ENCODE assay signal across 1 cellular context in the genomic region with DNA sequence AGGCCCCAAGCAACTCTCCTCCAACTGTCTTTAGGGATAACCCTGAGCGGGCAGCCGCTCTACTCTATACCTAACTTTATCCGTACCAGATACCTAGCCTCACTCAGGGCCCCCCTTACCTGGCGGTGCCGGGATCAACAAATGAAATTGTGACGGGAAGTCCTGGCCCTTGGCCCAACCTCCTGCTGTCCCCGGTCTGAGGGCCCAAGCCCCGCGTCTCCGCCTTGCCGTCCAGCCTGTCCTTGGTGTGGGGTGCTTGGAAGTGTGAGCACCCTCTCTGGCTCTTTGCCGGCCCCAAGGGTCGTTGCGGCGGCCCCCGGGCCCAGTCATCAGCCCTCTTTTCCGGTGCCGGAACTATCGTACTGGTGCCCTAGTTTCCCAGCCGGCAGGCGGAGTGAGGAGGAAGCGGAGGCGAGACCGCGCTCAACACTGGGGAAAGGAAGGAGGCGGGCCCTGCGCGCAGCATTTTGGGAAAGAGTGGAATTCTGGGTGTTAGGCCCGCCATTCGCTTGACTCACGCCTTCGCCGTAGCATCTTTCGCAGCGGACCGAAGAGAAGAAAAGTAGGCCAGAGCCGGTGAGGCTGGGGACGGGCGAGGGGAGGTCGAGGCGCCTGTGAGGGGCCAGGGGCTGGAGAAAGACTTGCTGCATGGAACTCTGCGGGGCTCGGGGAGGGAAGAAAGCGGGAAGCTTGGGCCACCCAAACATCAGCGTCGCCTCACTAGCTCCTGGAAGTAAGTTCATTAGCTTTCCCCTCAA.
A peak's percentile ranks its signal among the peaks of the same experiment; 100 is the strongest.
TF ChIP-seq lines count a peak whose summit lies in the region.

A gene (plus strand): TSS at position 504 of the 758 bp plus-strand sequence. CDS start 1,676 bp downstream, outside the sequence.

TF ChIP-seq in HEK293, 187 proteins besides CTCF, POLR2A, EP300 and RAD21 (continued from another document and continues in another):
- TF ChIP-seq, protein P1, sequence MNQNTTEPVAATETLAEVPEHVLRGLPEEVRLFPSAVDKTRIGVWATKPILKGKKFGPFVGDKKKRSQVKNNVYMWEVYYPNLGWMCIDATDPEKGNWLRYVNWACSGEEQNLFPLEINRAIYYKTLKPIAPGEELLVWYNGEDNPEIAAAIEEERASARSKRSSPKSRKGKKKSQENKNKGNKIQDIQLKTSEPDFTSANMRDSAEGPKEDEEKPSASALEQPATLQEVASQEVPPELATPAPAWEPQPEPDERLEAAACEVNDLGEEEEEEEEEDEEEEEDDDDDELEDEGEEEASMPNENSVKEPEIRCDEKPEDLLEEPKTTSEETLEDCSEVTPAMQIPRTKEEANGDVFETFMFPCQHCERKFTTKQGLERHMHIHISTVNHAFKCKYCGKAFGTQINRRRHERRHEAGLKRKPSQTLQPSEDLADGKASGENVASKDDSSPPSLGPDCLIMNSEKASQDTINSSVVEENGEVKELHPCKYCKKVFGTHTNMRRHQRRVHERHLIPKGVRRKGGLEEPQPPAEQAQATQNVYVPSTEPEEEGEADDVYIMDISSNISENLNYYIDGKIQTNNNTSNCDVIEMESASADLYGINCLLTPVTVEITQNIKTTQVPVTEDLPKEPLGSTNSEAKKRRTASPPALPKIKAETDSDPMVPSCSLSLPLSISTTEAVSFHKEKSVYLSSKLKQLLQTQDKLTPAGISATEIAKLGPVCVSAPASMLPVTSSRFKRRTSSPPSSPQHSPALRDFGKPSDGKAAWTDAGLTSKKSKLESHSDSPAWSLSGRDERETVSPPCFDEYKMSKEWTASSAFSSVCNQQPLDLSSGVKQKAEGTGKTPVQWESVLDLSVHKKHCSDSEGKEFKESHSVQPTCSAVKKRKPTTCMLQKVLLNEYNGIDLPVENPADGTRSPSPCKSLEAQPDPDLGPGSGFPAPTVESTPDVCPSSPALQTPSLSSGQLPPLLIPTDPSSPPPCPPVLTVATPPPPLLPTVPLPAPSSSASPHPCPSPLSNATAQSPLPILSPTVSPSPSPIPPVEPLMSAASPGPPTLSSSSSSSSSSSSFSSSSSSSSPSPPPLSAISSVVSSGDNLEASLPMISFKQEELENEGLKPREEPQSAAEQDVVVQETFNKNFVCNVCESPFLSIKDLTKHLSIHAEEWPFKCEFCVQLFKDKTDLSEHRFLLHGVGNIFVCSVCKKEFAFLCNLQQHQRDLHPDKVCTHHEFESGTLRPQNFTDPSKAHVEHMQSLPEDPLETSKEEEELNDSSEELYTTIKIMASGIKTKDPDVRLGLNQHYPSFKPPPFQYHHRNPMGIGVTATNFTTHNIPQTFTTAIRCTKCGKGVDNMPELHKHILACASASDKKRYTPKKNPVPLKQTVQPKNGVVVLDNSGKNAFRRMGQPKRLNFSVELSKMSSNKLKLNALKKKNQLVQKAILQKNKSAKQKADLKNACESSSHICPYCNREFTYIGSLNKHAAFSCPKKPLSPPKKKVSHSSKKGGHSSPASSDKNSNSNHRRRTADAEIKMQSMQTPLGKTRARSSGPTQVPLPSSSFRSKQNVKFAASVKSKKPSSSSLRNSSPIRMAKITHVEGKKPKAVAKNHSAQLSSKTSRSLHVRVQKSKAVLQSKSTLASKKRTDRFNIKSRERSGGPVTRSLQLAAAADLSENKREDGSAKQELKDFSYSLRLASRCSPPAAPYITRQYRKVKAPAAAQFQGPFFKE (tag by site-specific recombination; IDR thresholded peaks at IDR 0.05; ENCODE audit: borderline replicate concordance) = peak; percentile 92; the same call in 1 of the 2 replicates
- TF ChIP-seq, protein P2, sequence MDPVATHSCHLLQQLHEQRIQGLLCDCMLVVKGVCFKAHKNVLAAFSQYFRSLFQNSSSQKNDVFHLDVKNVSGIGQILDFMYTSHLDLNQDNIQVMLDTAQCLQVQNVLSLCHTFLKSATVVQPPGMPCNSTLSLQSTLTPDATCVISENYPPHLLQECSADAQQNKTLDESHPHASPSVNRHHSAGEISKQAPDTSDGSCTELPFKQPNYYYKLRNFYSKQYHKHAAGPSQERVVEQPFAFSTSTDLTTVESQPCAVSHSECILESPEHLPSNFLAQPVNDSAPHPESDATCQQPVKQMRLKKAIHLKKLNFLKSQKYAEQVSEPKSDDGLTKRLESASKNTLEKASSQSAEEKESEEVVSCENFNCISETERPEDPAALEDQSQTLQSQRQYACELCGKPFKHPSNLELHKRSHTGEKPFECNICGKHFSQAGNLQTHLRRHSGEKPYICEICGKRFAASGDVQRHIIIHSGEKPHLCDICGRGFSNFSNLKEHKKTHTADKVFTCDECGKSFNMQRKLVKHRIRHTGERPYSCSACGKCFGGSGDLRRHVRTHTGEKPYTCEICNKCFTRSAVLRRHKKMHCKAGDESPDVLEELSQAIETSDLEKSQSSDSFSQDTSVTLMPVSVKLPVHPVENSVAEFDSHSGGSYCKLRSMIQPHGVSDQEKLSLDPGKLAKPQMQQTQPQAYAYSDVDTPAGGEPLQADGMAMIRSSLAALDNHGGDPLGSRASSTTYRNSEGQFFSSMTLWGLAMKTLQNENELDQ (tag by site-specific recombination; IDR thresholded peaks at IDR 0.05; ENCODE audit: low read depth) = no peak
- TF ChIP-seq ZBTB21 (tag by site-specific recombination; IDR thresholded peaks at IDR 0.05) (peak; percentile 78; the same call in 1 of the 2 replicates), ZNF37A (tag by site-specific recombination; IDR thresholded peaks at IDR 0.05) (no peak), ZNF530 (tag by site-specific recombination; IDR thresholded peaks at IDR 0.05; ENCODE audit: low read depth) (no peak), ZEB2 (tag by site-specific recombination; IDR thresholded peaks at IDR 0.05) (peak; percentile 97; the same call in 1 of the 2 replicates), ZNF677 (tag by site-specific recombination; IDR thresholded peaks at IDR 0.05) (no peak), ZNF266 (tag by site-specific recombination; IDR thresholded peaks at IDR 0.05; ENCODE audit: low read depth) (no peak), ZNF121 (tag by site-specific recombination; IDR thresholded peaks at IDR 0.05) (peak; percentile 87), OSR2 (tag by site-specific recombination; IDR thresholded peaks at IDR 0.05) (no peak), ZNF404 (tag by site-specific recombination; IDR thresholded peaks at IDR 0.05) (no peak), ZFP3 (tag by site-specific recombination; IDR thresholded peaks at IDR 0.05; ENCODE audit: low read depth) (no peak), ZNF24 (tag by site-specific recombination; IDR thresholded peaks at IDR 0.05) (peak; percentile 90), PRDM1 (tag by site-specific recombination; IDR thresholded peaks at IDR 0.05) (peak; percentile 87), ZNF510 (tag by site-specific recombination; IDR thresholded peaks at IDR 0.05; ENCODE audit: insufficient replicate concordance) (no peak), KLF9 (tag by site-specific recombination; IDR thresholded peaks at IDR 0.05; ENCODE audit: low read depth) (peak; percentile 78), ZNF391 (tag by site-specific recombination; IDR thresholded peaks at IDR 0.05; ENCODE audit: borderline replicate concordance, low read depth) (peak; percentile 96), ZNF654 (tag by site-specific recombination; IDR thresholded peaks at IDR 0.05; ENCODE audit: low read depth) (no peak), ZNF426 (tag by site-specific recombination; IDR thresholded peaks at IDR 0.05) (no peak), ZNF394 (tag by site-specific recombination; IDR thresholded peaks at IDR 0.05; ENCODE audit: borderline replicate concordance) (peak; percentile 75), ZNF155 (tag by site-specific recombination; IDR thresholded peaks at IDR 0.05) (no peak), BCL11B (tag by site-specific recombination; IDR thresholded peaks at IDR 0.05; ENCODE audit: low read depth) (no peak), ZNF214 (tag by site-specific recombination; IDR thresholded peaks at IDR 0.05; ENCODE audit: borderline replicate concordance) (no peak), ZSCAN23 (tag by site-specific recombination; IDR thresholded peaks at IDR 0.05) (peak; percentile 93), ZNF658 (tag by site-specific recombination; IDR thresholded peaks at IDR 0.05) (no peak), ZNF529 (tag by site-specific recombination; IDR thresholded peaks at IDR 0.05; ENCODE audit: insufficient replicate concordance) (no peak), ZNF132 (tag by site-specific recombination; IDR thresholded peaks at IDR 0.05; ENCODE audit: borderline replicate concordance) (no peak)
- TF ChIP-seq, protein P3, sequence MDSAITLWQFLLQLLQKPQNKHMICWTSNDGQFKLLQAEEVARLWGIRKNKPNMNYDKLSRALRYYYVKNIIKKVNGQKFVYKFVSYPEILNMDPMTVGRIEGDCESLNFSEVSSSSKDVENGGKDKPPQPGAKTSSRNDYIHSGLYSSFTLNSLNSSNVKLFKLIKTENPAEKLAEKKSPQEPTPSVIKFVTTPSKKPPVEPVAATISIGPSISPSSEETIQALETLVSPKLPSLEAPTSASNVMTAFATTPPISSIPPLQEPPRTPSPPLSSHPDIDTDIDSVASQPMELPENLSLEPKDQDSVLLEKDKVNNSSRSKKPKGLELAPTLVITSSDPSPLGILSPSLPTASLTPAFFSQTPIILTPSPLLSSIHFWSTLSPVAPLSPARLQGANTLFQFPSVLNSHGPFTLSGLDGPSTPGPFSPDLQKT (IDR thresholded peaks at IDR 0.05; ENCODE audit: borderline replicate concordance, low read depth, low read length) = no peak; the same call in 1 of the 2 replicates
- TF ChIP-seq, protein P4, sequence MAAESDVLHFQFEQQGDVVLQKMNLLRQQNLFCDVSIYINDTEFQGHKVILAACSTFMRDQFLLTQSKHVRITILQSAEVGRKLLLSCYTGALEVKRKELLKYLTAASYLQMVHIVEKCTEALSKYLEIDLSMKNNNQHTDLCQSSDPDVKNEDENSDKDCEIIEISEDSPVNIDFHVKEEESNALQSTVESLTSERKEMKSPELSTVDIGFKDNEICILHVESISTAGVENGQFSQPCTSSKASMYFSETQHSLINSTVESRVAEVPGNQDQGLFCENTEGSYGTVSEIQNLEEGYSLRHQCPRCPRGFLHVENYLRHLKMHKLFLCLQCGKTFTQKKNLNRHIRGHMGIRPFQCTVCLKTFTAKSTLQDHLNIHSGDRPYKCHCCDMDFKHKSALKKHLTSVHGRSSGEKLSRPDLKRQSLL (tag by site-specific recombination; IDR thresholded peaks at IDR 0.05) = 0 out of 2 replicates have a peak, but pooled peaks have one; percentile 17
- TF ChIP-seq, protein P5, sequence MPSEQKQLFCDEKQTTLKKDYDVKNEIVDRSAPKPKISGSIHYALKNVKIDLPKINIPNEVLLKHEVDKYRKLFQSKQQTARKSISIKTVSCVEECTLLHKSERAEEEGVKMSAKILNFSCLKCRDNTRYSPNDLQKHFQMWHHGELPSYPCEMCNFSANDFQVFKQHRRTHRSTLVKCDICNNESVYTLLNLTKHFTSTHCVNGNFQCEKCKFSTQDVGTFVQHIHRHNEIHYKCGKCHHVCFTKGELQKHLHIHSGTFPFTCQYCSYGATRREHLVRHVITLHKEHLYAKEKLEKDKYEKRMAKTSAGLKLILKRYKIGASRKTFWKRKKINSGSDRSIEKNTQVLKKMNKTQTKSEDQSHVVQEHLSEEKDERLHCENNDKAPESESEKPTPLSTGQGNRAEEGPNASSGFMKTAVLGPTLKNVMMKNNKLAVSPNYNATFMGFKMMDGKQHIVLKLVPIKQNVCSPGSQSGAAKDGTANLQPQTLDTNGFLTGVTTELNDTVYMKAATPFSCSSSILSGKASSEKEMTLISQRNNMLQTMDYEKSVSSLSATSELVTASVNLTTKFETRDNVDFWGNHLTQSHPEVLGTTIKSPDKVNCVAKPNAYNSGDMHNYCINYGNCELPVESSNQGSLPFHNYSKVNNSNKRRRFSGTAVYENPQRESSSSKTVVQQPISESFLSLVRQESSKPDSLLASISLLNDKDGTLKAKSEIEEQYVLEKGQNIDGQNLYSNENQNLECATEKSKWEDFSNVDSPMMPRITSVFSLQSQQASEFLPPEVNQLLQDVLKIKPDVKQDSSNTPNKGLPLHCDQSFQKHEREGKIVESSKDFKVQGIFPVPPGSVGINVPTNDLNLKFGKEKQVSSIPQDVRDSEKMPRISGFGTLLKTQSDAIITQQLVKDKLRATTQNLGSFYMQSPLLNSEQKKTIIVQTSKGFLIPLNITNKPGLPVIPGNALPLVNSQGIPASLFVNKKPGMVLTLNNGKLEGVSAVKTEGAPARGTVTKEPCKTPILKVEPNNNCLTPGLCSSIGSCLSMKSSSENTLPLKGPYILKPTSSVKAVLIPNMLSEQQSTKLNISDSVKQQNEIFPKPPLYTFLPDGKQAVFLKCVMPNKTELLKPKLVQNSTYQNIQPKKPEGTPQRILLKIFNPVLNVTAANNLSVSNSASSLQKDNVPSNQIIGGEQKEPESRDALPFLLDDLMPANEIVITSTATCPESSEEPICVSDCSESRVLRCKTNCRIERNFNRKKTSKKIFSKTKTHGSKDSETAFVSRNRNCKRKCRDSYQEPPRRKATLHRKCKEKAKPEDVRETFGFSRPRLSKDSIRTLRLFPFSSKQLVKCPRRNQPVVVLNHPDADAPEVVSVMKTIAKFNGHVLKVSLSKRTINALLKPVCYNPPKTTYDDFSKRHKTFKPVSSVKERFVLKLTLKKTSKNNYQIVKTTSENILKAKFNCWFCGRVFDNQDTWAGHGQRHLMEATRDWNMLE (tag by site-specific recombination; conservative IDR thresholded peaks at IDR 0.05; ENCODE audit: low read depth) = peak; percentile 79
- TF ChIP-seq, protein P6, sequence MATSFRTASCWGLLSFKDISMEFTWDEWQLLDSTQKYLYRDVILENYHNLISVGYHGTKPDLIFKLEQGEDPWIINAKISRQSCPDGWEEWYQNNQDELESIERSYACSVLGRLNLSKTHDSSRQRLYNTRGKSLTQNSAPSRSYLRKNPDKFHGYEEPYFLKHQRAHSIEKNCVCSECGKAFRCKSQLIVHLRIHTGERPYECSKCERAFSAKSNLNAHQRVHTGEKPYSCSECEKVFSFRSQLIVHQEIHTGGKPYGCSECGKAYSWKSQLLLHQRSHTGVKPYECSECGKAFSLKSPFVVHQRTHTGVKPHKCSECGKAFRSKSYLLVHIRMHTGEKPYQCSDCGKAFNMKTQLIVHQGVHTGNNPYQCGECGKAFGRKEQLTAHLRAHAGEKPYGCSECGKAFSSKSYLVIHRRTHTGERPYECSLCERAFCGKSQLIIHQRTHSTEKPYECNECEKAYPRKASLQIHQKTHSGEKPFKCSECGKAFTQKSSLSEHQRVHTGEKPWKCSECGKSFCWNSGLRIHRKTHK (tag by site-specific recombination; IDR thresholded peaks at IDR 0.05) = no peak
- TF ChIP-seq, protein P7, sequence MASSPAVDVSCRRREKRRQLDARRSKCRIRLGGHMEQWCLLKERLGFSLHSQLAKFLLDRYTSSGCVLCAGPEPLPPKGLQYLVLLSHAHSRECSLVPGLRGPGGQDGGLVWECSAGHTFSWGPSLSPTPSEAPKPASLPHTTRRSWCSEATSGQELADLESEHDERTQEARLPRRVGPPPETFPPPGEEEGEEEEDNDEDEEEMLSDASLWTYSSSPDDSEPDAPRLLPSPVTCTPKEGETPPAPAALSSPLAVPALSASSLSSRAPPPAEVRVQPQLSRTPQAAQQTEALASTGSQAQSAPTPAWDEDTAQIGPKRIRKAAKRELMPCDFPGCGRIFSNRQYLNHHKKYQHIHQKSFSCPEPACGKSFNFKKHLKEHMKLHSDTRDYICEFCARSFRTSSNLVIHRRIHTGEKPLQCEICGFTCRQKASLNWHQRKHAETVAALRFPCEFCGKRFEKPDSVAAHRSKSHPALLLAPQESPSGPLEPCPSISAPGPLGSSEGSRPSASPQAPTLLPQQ (tag by site-specific recombination; IDR thresholded peaks at IDR 0.05) = peak; percentile 91; the same call in 1 of the 2 replicates
- TF ChIP-seq, protein P8, sequence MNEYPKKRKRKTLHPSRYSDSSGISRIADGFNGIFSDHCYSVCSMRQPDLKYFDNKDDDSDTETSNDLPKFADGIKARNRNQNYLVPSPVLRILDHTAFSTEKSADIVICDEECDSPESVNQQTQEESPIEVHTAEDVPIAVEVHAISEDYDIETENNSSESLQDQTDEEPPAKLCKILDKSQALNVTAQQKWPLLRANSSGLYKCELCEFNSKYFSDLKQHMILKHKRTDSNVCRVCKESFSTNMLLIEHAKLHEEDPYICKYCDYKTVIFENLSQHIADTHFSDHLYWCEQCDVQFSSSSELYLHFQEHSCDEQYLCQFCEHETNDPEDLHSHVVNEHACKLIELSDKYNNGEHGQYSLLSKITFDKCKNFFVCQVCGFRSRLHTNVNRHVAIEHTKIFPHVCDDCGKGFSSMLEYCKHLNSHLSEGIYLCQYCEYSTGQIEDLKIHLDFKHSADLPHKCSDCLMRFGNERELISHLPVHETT (tag by site-specific recombination; IDR thresholded peaks at IDR 0.05) = peak; percentile 97
